ENCODE assay signal across 22 cellular contexts in the genomic region with DNA sequence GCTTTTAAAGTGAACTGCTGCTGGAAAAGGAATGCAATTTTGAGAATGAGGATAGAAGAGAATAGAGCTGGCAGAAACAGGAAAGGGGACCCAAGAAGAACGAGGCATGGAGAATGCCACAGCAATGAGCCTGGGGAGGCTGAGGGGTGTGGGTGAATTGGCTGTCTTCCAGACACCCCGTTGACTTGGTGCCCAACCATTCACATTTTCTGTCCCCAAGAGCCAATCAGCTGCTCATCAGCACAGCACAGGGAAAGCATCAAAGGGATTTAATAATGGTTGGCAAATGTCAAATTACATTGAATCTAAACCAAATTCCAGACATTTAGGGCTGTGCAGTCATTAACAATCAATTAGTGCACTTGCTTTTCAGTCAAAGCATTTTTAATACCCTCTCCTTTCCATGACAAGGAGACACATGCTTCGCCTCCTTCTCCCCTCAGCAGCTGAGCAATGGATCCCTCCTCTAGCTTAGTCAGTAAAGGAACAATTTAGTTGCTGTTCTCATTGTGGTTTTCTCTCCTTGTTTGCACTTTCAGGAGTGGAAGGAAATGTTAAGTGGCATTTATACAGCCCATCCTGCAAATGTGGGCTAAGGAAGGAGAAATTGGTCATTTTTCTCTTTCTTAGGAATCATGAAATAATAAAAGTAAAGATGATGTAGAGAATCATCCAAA.
DNase-seq lines count a peak whose midpoint lies in the region; ATAC-seq and TF ChIP-seq lines count a peak whose summit lies in the region.
"Had no signal": no experiment of that assay in that cellular context is flagged by ENCODE, and none has a peak within 500 bp of the region (broad histone marks: within the 10 kb centered on the region; RNA-seq: fewer than 3 reads in every experiment).

No MANE protein-coding gene starts in this region.

- peak overlapping the region; percentile 66 for H2AFZ ChIP-seq in GM23338

- ATAC-seq in GM23338 (no peak), GM18511 (IDR thresholded peaks at IDR 0.05; ENCODE audit: unreplicated experiment) (no peak)
- ATAC-seq: activated CD8-positive, alpha-beta T cell treated with anti-CD3 and anti-CD28 coated beads for 36 hours; activated naive CD4-positive, alpha-beta T cell treated with anti-CD3 and anti-CD28 coated beads, Interleukin-2, amount 50 U/mL, for 72 hours; esophagus mucosa had no signal

- no peak for TF ChIP-seq POLR2A in lower leg skin (IDR thresholded peaks at IDR 0.05)

- no peaks in the 10 kb centered on the region for H3K36me3 ChIP-seq in GM23338 (ENCODE audit: insufficient read depth)
- H3K36me3 ChIP-seq: HAP-1, SJCRH30 had no signal

- no peaks in the 10 kb centered on the region for H3K36me3 Mint-ChIP-seq in GM23338 (ENCODE audit: low read depth)
- H3K36me3 Mint-ChIP-seq: activated naive CD4-positive, alpha-beta T cell treated with anti-CD3 and anti-CD28 coated beads, Interleukin-2, amount 50 U/mL, for 72 hours; naive B cell had no signal

- 30 to 37% methylated on average over 3 of the region's 3 CpGs for WGBS in lower leg skin, 2 donors

- H3K79me2 ChIP-seq in GM23338 (replicated peaks; ENCODE audit: insufficient read depth): no peaks in the 10 kb centered on the region

- no peaks in the 10 kb centered on the region for H3K4me1 ChIP-seq in GM23338 (ENCODE audit: insufficient read depth)
- H3K4me1 ChIP-seq: HAP-1 had no signal

- no peaks in the 10 kb centered on the region for H4K20me1 ChIP-seq in GM23338 (replicated peaks; ENCODE audit: insufficient read depth)

- peaks cover 8% of the 10 kb centered on the region; the same call in 2 of the 3 replicates for H3K4me1 Mint-ChIP-seq in GM23338

- TF ChIP-seq CTCF in GM23338 (conservative IDR thresholded peaks at IDR 0.05; ENCODE audit: low read depth in 2 of 2) (no peak), coronary artery (IDR thresholded peaks at IDR 0.05) (no peak), lower leg skin (IDR thresholded peaks at IDR 0.05) (no peak)

- no peaks in the 10 kb centered on the region for H3F3A ChIP-seq in GM23338 (replicated peaks; ENCODE audit: low read depth)

- intact Hi-C loops in lower leg skin (cut with DNase I; ENCODE audit: low total_unique reads): no loop called here

- H3K27me3 ChIP-seq in GM23338 (ENCODE audit: insufficient read depth): no peaks in the 10 kb centered on the region
- H3K27me3 ChIP-seq: SJCRH30 had no signal

- no peak overlapping the region for H3K4me3 Mint-ChIP-seq in GM23338
- H3K4me3 Mint-ChIP-seq: activated B cell treated with CpG ODN at 0.5 μM for 24 hours; activated CD8-positive, alpha-beta T cell treated with anti-CD3 and anti-CD28 coated beads for 36 hours; B cell; naive B cell had no signal

- no peak overlapping the region for H3K4me3 ChIP-seq in GM23338
- no peak overlapping the region for H3K4me3 ChIP-seq in coronary artery
- no peak overlapping the region for H3K4me3 ChIP-seq in lower leg skin (ENCODE audit: low read depth, poor library complexity, severe bottlenecking)
- H3K4me3 ChIP-seq: HAP-1, SJCRH30, skin epidermis had no signal

- H3K9me2 ChIP-seq in GM23338 (ENCODE audit: insufficient read depth): no peaks in the 10 kb centered on the region

- peaks cover 2% of the 10 kb centered on the region for H3K27me3 Mint-ChIP-seq in GM23338 (ENCODE audit: insufficient read depth, low read depth, poor library complexity)

- no peak overlapping the region for H3K4me2 ChIP-seq in GM23338

- DNase-seq in Ammon's horn (ENCODE audit: low spot score) (peak; percentile 54), GM23338 (ENCODE audit: low spot score) (no peak), caudate nucleus (lab: John Stamatoyannopoulos, UW) (peak in 11 of 61 donors; percentile 15 to 43 (median 31)), midbrain (lab: John Stamatoyannopoulos, UW) (peak; percentile 47), coronary artery (ENCODE audit: low spot score) (no peak), lower leg skin (ENCODE audit: low spot score in 2 of 2) (no peak), NCI-H1092 treated with DMSO at 0.1 percent for 48 hours (lab: John Stamatoyannopoulos, UW) (no peak)
- DNase-seq: activated B cell treated with CpG ODN at 0.5 μM for 24 hours; activated CD8-positive, alpha-beta T cell treated with anti-CD3 and anti-CD28 coated beads for 36 hours; activated T-cell treated with anti-CD3 and anti-CD28 coated beads, Interleukin-2, amount 50 U/mL, for 48 hours; KG1; naive B cell; NCI-H1048; NCI-H446 treated with DMSO at 0.1 percent for 48 hours; stimulated activated CD4-positive, alpha-beta T cell treated with anti-CD3 and anti-CD28 coated beads, Interleukin-4, amount 100 ng/mL, for 1 hour had no signal

- no peak overlapping the region for H3K27ac Mint-ChIP-seq in GM23338
- H3K27ac Mint-ChIP-seq: activated B cell treated with CpG ODN at 0.5 μM for 24 hours; activated CD8-positive, alpha-beta T cell treated with anti-CD3 and anti-CD28 coated beads for 36 hours; activated naive CD4-positive, alpha-beta T cell treated with anti-CD3 and anti-CD28 coated beads, Interleukin-2, amount 50 U/mL, for 72 hours; B cell had no signal

- no peak overlapping the region for H3K27ac ChIP-seq in GM23338 (ENCODE audit: low read depth)
- H3K27ac ChIP-seq in caudate nucleus (ENCODE audit: low read depth, low read length): peak overlapping the region; percentile 50
- H3K27ac ChIP-seq in coronary artery: no peak overlapping the region
- H3K27ac ChIP-seq: SJCRH30, skin epidermis had no signal

- H3K9me3 Mint-ChIP-seq in GM23338: no peaks in the 10 kb centered on the region
- H3K9me3 Mint-ChIP-seq: activated B cell treated with CpG ODN at 0.5 μM for 24 hours; activated CD8-positive, alpha-beta T cell treated with anti-CD3 and anti-CD28 coated beads for 36 hours; naive B cell had no signal

TF ChIP-seq in GM23338, 12 proteins besides CTCF, POLR2A, EP300 and RAD21 (continues in another document):
- TF ChIP-seq ZNF114 (CRISPR knock-in tag; IDR thresholded peaks at IDR 0.05): no peak
- no peak for TF ChIP-seq EZH2 (IDR thresholded peaks at IDR 0.05; ENCODE audit: low read depth, unreplicated experiment)
- no peak for TF ChIP-seq NANOG (IDR thresholded peaks at IDR 0.05; ENCODE audit: borderline replicate concordance)
- TF ChIP-seq, protein P1, sequence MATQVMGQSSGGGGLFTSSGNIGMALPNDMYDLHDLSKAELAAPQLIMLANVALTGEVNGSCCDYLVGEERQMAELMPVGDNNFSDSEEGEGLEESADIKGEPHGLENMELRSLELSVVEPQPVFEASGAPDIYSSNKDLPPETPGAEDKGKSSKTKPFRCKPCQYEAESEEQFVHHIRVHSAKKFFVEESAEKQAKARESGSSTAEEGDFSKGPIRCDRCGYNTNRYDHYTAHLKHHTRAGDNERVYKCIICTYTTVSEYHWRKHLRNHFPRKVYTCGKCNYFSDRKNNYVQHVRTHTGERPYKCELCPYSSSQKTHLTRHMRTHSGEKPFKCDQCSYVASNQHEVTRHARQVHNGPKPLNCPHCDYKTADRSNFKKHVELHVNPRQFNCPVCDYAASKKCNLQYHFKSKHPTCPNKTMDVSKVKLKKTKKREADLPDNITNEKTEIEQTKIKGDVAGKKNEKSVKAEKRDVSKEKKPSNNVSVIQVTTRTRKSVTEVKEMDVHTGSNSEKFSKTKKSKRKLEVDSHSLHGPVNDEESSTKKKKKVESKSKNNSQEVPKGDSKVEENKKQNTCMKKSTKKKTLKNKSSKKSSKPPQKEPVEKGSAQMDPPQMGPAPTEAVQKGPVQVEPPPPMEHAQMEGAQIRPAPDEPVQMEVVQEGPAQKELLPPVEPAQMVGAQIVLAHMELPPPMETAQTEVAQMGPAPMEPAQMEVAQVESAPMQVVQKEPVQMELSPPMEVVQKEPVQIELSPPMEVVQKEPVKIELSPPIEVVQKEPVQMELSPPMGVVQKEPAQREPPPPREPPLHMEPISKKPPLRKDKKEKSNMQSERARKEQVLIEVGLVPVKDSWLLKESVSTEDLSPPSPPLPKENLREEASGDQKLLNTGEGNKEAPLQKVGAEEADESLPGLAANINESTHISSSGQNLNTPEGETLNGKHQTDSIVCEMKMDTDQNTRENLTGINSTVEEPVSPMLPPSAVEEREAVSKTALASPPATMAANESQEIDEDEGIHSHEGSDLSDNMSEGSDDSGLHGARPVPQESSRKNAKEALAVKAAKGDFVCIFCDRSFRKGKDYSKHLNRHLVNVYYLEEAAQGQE (IDR thresholded peaks at IDR 0.05; ENCODE audit: unreplicated experiment): no peak
- TF ChIP-seq EZH2phosphoT487 (IDR thresholded peaks at IDR 0.05; ENCODE audit: unreplicated experiment): no peak

Comparison
In these comparisons a context has a peak if more than half of its experiments do, and no peak if none do; other contexts are left out.
1. DNase-seq: peak in Ammon's horn (single experiment) and midbrain (single experiment); none in GM23338 (single experiment), coronary artery (single experiment), lower leg skin (0 of 2) and NCI-H1092 treated with DMSO at 0.1 percent for 48 hours (single experiment).